Comparison of ENCODE assay signal across 1 cellular context in the genomic region with DNA sequence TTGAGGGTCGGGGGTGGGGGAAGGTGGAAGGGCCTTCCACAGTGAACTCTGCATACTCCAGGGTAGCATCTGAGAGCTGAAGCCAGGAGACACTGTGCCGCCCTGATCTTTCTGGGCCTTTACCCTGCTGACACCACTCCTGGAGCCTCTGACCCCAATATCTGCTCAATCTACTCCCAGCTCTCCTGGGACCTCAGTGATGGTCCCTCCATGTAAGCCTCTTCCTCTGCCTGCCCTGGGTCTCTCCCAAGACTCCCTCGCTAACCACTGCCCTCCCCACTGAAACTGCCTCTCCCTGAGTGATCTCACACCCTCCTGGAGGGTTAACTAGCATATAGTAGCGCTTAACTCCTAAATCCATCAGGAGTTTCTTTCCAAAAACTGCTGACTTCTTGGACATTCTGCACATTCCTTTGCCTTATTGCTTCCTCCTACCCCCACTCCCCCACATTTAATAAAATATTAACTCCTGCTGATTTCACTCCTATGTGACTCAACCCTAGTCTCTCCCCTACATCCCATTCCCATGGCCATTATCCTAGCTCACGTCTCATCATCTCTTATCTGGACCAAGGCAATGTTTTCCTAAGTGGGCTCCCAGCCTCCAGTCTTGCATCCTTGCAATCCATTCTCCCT.
TF ChIP-seq lines count a peak whose summit lies in the region.

No MANE protein-coding gene starts in this region.

TF ChIP-seq in H1, 55 proteins besides CTCF, POLR2A, EP300 and RAD21:
- TF ChIP-seq CBX5 (IDR thresholded peaks at IDR 0.05; ENCODE audit: low read depth, low read length) (no peak), YY1 (IDR thresholded peaks at IDR 0.05; ENCODE audit: low read depth, low read length) (no peak), EGR1 (IDR thresholded peaks at IDR 0.05; ENCODE audit: borderline replicate concordance, low read depth, low read length) (no peak), SP2 (IDR thresholded peaks at IDR 0.05; ENCODE audit: low read length) (no peak), TAF7 (optimal IDR thresholded peaks at IDR 0.05; ENCODE audit: borderline replicate concordance, low read depth, low read length) (no peak), SAP30 (IDR thresholded peaks at IDR 0.05; ENCODE audit: insufficient read depth, insufficient replicate concordance, low read length) (no peak), CHD1 (IDR thresholded peaks at IDR 0.05; ENCODE audit: low read depth, low read length) (no peak), TBP (IDR thresholded peaks at IDR 0.05; ENCODE audit: low read depth, low read length) (no peak), BACH1 (IDR thresholded peaks at IDR 0.05; ENCODE audit: low read length) (no peak), KDM4A (IDR thresholded peaks at IDR 0.05; ENCODE audit: low read depth, low read length, severe bottlenecking) (no peak), CHD2 (IDR thresholded peaks at IDR 0.05; ENCODE audit: low read length) (no peak), RBBP5 (IDR thresholded peaks at IDR 0.05; ENCODE audit: borderline replicate concordance, low read depth, low read length) (no peak), RXRA (IDR thresholded peaks at IDR 0.05; ENCODE audit: insufficient read depth, low read depth, low read length) (no peak), NRF1 (IDR thresholded peaks at IDR 0.05; ENCODE audit: low read depth, low read length) (no peak), HDAC2 (IDR thresholded peaks at IDR 0.05; ENCODE audit: borderline replicate concordance in 1 of 2, low read depth in 2 of 2, low read length in 2 of 2) (no peak), KDM1A (IDR thresholded peaks at IDR 0.05; ENCODE audit: borderline replicate concordance, low read length) (no peak)
- TF ChIP-seq, protein P1, sequence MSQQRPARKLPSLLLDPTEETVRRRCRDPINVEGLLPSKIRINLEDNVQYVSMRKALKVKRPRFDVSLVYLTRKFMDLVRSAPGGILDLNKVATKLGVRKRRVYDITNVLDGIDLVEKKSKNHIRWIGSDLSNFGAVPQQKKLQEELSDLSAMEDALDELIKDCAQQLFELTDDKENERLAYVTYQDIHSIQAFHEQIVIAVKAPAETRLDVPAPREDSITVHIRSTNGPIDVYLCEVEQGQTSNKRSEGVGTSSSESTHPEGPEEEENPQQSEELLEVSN (IDR thresholded peaks at IDR 0.05), result no peak
- TF ChIP-seq, protein P2, sequence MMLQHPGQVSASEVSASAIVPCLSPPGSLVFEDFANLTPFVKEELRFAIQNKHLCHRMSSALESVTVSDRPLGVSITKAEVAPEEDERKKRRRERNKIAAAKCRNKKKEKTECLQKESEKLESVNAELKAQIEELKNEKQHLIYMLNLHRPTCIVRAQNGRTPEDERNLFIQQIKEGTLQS (IDR thresholded peaks at IDR 0.05; ENCODE audit: insufficient read depth, low read depth, low read length), result no peak
